9 cellular contexts compared by ENCODE assay signal in genomic region chr11:9858822-9859221, GRCh38.
DNase-seq lines count a peak whose midpoint lies in the region; ATAC-seq and TF ChIP-seq lines count a peak whose summit lies in the region.
"Had no signal": no experiment of that assay in that cellular context is flagged by ENCODE, and none has a peak within 500 bp of the region (broad histone marks: within the 10 kb centered on the region; RNA-seq: fewer than 3 reads in every experiment).

No MANE protein-coding gene starts in this region.

- peak overlapping the region; percentile 11; the same call in 1 of the 2 replicates for H3K27ac ChIP-seq in DND-41 (ENCODE audit: low read length)
- H3K27ac ChIP-seq: neutrophil had no signal

- H4K20me1 ChIP-seq in DND-41 (ENCODE audit: insufficient read depth, low read length) = no peaks in the 10 kb centered on the region

- peaks cover 4 to 7% of the 10 kb centered on the region in 2 donors for H3K4me1 Mint-ChIP-seq in natural killer cell treated with Interleukin-12 subunit alpha and Interleukin-12 subunit beta and Interleukin-15 and Interleukin-18, amount 100 ng/mL, for 72 hours (ENCODE audit: low read depth in 2 of 2)

- H3K9me3 ChIP-seq in DND-41 (ENCODE audit: insufficient read depth, low read length, severe bottlenecking) = no peaks in the 10 kb centered on the region
- H3K9me3 ChIP-seq: neutrophil had no signal

- ATAC-seq in DND-41 (ENCODE audit: insufficient read depth, low read depth) (peak; percentile 59; the same call in 2 of the 3 replicates), HG03039 (IDR thresholded peaks at IDR 0.05; ENCODE audit: unreplicated experiment) (no peak), HG02973 (IDR thresholded peaks at IDR 0.05; ENCODE audit: unreplicated experiment) (no peak)
- no peak for ATAC-seq in natural killer cell treated with Interleukin-12 subunit alpha and Interleukin-12 subunit beta and Interleukin-15 and Interleukin-18, amount 100 ng/mL, for 72 hours

- no peak overlapping the region for H2AFZ ChIP-seq in DND-41 (ENCODE audit: low read depth, low read length)

- peak overlapping the region in 1 of 2 donors; percentile 32 for H3K27ac Mint-ChIP-seq in natural killer cell treated with Interleukin-12 subunit alpha and Interleukin-12 subunit beta and Interleukin-15 and Interleukin-18, amount 100 ng/mL, for 72 hours

- H3K9ac ChIP-seq in DND-41 (ENCODE audit: low read depth, low read length) = no peak overlapping the region

- no peaks in the 10 kb centered on the region for H3K36me3 Mint-ChIP-seq in natural killer cell treated with Interleukin-12 subunit alpha and Interleukin-12 subunit beta and Interleukin-15 and Interleukin-18, amount 100 ng/mL, for 72 hours

- no peaks in the 10 kb centered on the region for H3K27me3 ChIP-seq in DND-41 (ENCODE audit: insufficient read depth, low read length, poor library complexity)
- H3K27me3 ChIP-seq: neutrophil had no signal

- TF ChIP-seq CTCF in DND-41 (IDR thresholded peaks at IDR 0.05; ENCODE audit: borderline replicate concordance, extremely low read depth, low read length, poor library complexity, severe bottlenecking) = no peak

- no peaks in the 10 kb centered on the region for H3K27me3 Mint-ChIP-seq in natural killer cell treated with Interleukin-12 subunit alpha and Interleukin-12 subunit beta and Interleukin-15 and Interleukin-18, amount 100 ng/mL, for 72 hours

- H3K79me2 ChIP-seq in DND-41 (ENCODE audit: insufficient read depth, low read length) = no peaks in the 10 kb centered on the region

- no peaks in the 10 kb centered on the region for H3K9me3 Mint-ChIP-seq in natural killer cell treated with Interleukin-12 subunit alpha and Interleukin-12 subunit beta and Interleukin-15 and Interleukin-18, amount 100 ng/mL, for 72 hours

- DNase-seq in DND-41 (peak; percentile 17), HT1080 (ENCODE audit: low read depth) (peak; percentile 29), UCSD-AML1 (lab: John Stamatoyannopoulos, UW; ENCODE audit: unreplicated experiment) (peak; percentile 20), islet precursor cell (peak; percentile 59)
- DNase-seq in natural killer cell treated with Interleukin-12 subunit alpha and Interleukin-12 subunit beta and Interleukin-15 and Interleukin-18, amount 100 ng/mL, for 72 hours (ENCODE audit: low spot score) = no peak
- no peak for DNase-seq in effector CD8-positive, alpha-beta T cell (lab: John Stamatoyannopoulos, UW)

- H3K36me3 ChIP-seq in DND-41 (ENCODE audit: insufficient read depth, low read length) = peaks cover 22% of the 10 kb centered on the region

- peaks cover 24% of the 10 kb centered on the region for H3K4me1 ChIP-seq in DND-41 (ENCODE audit: insufficient read depth, low read length)

- H3K4me2 ChIP-seq in DND-41 (ENCODE audit: insufficient read depth, low read length) = no peak overlapping the region

- H3K4me3 ChIP-seq in DND-41 (ENCODE audit: low read depth in 1 of 2, low read length in 2 of 2) = no peak overlapping the region

- no peak overlapping the region for H3K4me3 Mint-ChIP-seq in natural killer cell treated with Interleukin-12 subunit alpha and Interleukin-12 subunit beta and Interleukin-15 and Interleukin-18, amount 100 ng/mL, for 72 hours

Comparison
In these comparisons a context has a peak if more than half of its experiments do, and no peak if none do; other contexts are left out.
1. DNase-seq: peak in DND-41 (single experiment), HT1080 (single experiment), UCSD-AML1 (single experiment) and islet precursor cell (single experiment); none in natural killer cell treated with Interleukin-12 subunit alpha and Interleukin-12 subunit beta and Interleukin-15 and Interleukin-18, amount 100 ng/mL, for 72 hours (single experiment) and effector CD8-positive, alpha-beta T cell (single experiment).